In genomic region chr3:103126111-103126510, GRCh38 we compare ENCODE assay signal across 20 cellular contexts.
DNase-seq lines count a peak whose midpoint lies in the region; ATAC-seq, FAIRE-seq and TF ChIP-seq lines count a peak whose summit lies in the region.
"Had no signal": no experiment of that assay in that cellular context is flagged by ENCODE, and none has a peak within 500 bp of the region (broad histone marks: within the 10 kb centered on the region; RNA-seq: fewer than 3 reads in every experiment).

No MANE protein-coding gene starts in this region.

- POLR2A ChIA-PET in GM12878 (lab: Charles Lee) = no interaction called here

- no peak; a peak in 1 of 6 replicates for TF ChIP-seq CTCF in GM12878 (IDR thresholded peaks at IDR 0.05 in 2 of 3, conservative IDR thresholded peaks at IDR 0.05 in 1 of 3; ENCODE audit: control insufficient read depth in 2 of 3, extremely low read depth in 1 of 3, insufficient read depth in 1 of 3, low read depth in 3 of 3, low read length in 3 of 3)
- TF ChIP-seq CTCF in thyroid gland (IDR thresholded peaks at IDR 0.05) = no peak

- no peaks in the 10 kb centered on the region for H4K20me1 ChIP-seq in GM12878 (ENCODE audit: control insufficient read depth, insufficient read depth)

- H3K9ac ChIP-seq in GM12878 (ENCODE audit: control insufficient read depth, insufficient read depth, low read length) = no peak overlapping the region

- ATAC-seq in GM19438 (IDR thresholded peaks at IDR 0.05; ENCODE audit: low read depth, unreplicated experiment) (peak; percentile 43), HG03196 (IDR thresholded peaks at IDR 0.05; ENCODE audit: unreplicated experiment) (peak; percentile 52), GM12878 (peak; percentile 52)
- ATAC-seq: left lobe of liver, T-helper 17 cell had no signal

- no peak overlapping the region for H3K4me3 ChIP-seq in GM12878
- no peak overlapping the region for H3K4me3 ChIP-seq in thyroid gland (replicated peaks in 1 of 3)
- H3K4me3 ChIP-seq: thoracic aorta had no signal

- DNase-seq in ELR (ENCODE audit: low read depth) (peak; percentile 5), GM12878 (ENCODE audit: low read depth, low spot score) (peak; percentile 15), KBM-7 (no peak), anterior cingulate cortex (lab: John Stamatoyannopoulos, UW) (no peak), DMS53 treated with DMSO at 0.1 percent for 48 hours (lab: John Stamatoyannopoulos, UW; ENCODE audit: unreplicated experiment) (no peak), thyroid gland (no peak)
- DNase-seq: activated CD4-positive, alpha-beta T cell treated with anti-CD3 and anti-CD28 coated beads for 1 hour; activated T-cell treated with anti-CD3 and anti-CD28 coated beads, Interleukin-2, amount 50 U/mL, for 24 hours; DMS79; erythroblast; Kasumi-1; naive B cell; NCI-H1930; T-helper 17 cell had no signal

- H3K4me1 ChIP-seq in GM12878 (ENCODE audit: control insufficient read depth, insufficient read depth, low read length) (no peaks in the 10 kb centered on the region), thyroid gland (no peaks in the 10 kb centered on the region)

- RAD21 ChIA-PET in GM12878 (lab: Charles Lee; ENCODE audit: unreplicated experiment) = interaction anchor here (1.8 kb wide), 1 partner anchor 13 kb away, joined by 5 read pairs; no protein-coding TSS in a partner anchor

- H3K36me3 ChIP-seq in GM12878 (ENCODE audit: control insufficient read depth in 2 of 2, insufficient read depth in 2 of 2, low read length in 1 of 2) (no peaks in the 10 kb centered on the region), thyroid gland (no peaks in the 10 kb centered on the region)
- H3K36me3 ChIP-seq: thoracic aorta had no signal

- CTCF ChIA-PET in GM12878 (lab: Yijun Ruan, JAX) = interaction anchor here (0.7 to 1.3 kb wide), 3 partner anchors 21 to 1033 kb away, joined by 3 to 4 read pairs (median 3); no protein-coding TSS in a partner anchor

- no peaks in the 10 kb centered on the region for H3K79me2 ChIP-seq in GM12878 (ENCODE audit: control insufficient read depth, insufficient read depth, low read length)

- H3K27ac ChIP-seq in GM12878 (ENCODE audit: control insufficient read depth, insufficient read depth) (no peak overlapping the region), thyroid gland (no peak overlapping the region)
- H3K27ac ChIP-seq: RWPE1, thoracic aorta had no signal

- no peak for TF ChIP-seq EP300 in GM12878 (IDR thresholded peaks at IDR 0.05; ENCODE audit: borderline replicate concordance in 1 of 2, control insufficient read depth in 1 of 2, low read depth in 2 of 2, low read length in 2 of 2)

- no peak overlapping the region for H3K4me2 ChIP-seq in GM12878 (ENCODE audit: control insufficient read depth, insufficient read depth)

- H3K9me3 ChIP-seq in GM12878 (replicated peaks; ENCODE audit: control insufficient read depth, insufficient read depth, low read length) (no peaks in the 10 kb centered on the region), thyroid gland (no peaks in the 10 kb centered on the region)
- H3K9me3 ChIP-seq: thoracic aorta had no signal

- no peak for TF ChIP-seq RAD21 in GM12878 (IDR thresholded peaks at IDR 0.05; ENCODE audit: insufficient read depth, low read depth, low read length)

- H3K27me3 ChIP-seq in GM12878 (replicated peaks in 1 of 2; ENCODE audit: control insufficient read depth in 2 of 2, insufficient read depth in 2 of 2, low read length in 1 of 2) (no peaks in the 10 kb centered on the region), thyroid gland (no peaks in the 10 kb centered on the region)

- in situ Hi-C loops in GM12878 (cut with MboI) = no loop called here
- in situ Hi-C loops in KBM-7 (cut with MboI; ENCODE audit: low pct_unique_long_range_greater_than_20kb, low sequenced_read_pairs) = no loop called here

- no TSS peak for BruUV-seq in GM12878 (replicated peaks; lab: Mats Ljungman, UMichigan)

- H2AFZ ChIP-seq in GM12878 (ENCODE audit: control insufficient read depth, low read depth, low read length) = no peak overlapping the region

- no peak for TF ChIP-seq POLR2A in GM12878 (IDR thresholded peaks at IDR 0.05; ENCODE audit: low read depth, low read length)
- no peak for TF ChIP-seq POLR2A in thyroid gland (IDR thresholded peaks at IDR 0.05)

- SMC1A ChIA-PET in GM12878 (lab: Charles Lee; ENCODE audit: uncharacterized antibody, unreplicated experiment) = interaction anchor here (1.5 kb wide), 1 partner anchor 90 kb away, joined by 3 read pairs; no protein-coding TSS in a partner anchor

- 77% methylated on average over 1 of the region's 1 CpG for WGBS in GM12878 (ENCODE audit: insufficient coverage, insufficient replicate concordance, low lambda C conversion rate, missing lambda C conversion rate)
- WGBS in thyroid gland, 2 donors = 88 to 96% methylated on average over 1 of the region's 1 CpG

- FAIRE-seq in GM12878 (lab: Jason Lieb, UNC) = peak; percentile 23
- FAIRE-seq: colon had no signal

- intact Hi-C loops in GM12878 (cut with micrococcal nuclease; ENCODE audit: unreplicated experiment) = loop anchor here (5.0 kb wide), 1 partner anchor 91 kb away; no protein-coding TSS in a partner anchor
- intact Hi-C loops in thyroid gland (cut with DNase I) = no loop called here

TF ChIP-seq in GM12878, 131 proteins besides CTCF, POLR2A, EP300 and RAD21 (continues in another document):
- TF ChIP-seq SUPT20H (IDR thresholded peaks at IDR 0.05; ENCODE audit: borderline replicate concordance, control insufficient read depth, low read depth, low read length) (no peak), E2F4 (IDR thresholded peaks at IDR 0.05; ENCODE audit: low read depth, low read length) (no peak), SKIL (IDR thresholded peaks at IDR 0.05; ENCODE audit: low read depth, poor library complexity, severe bottlenecking) (no peak), MEF2B (IDR thresholded peaks at IDR 0.05; ENCODE audit: partially characterized antibody, poor library complexity, severe bottlenecking) (no peak), PML (IDR thresholded peaks at IDR 0.05; ENCODE audit: low read length) (no peak), SREBF1 (IDR thresholded peaks at IDR 0.05; ENCODE audit: low read length) (no peak), NR2F1 (conservative IDR thresholded peaks at IDR 0.05) (no peak), PRDM15 (CRISPR knock-in tag; IDR thresholded peaks at IDR 0.05) (no peak), IKZF1 (conservative IDR thresholded peaks at IDR 0.05) (no peak), ZNF384 (IDR thresholded peaks at IDR 0.05; ENCODE audit: borderline replicate concordance, low read depth, low read length) (no peak), KLF5 (IDR thresholded peaks at IDR 0.05; ENCODE audit: partially characterized antibody) (no peak), RFX5 (IDR thresholded peaks at IDR 0.05; ENCODE audit: low read depth, low read length) (no peak), NFIC (IDR thresholded peaks at IDR 0.05; ENCODE audit: low read depth, low read length) (no peak), TARDBP (IDR thresholded peaks at IDR 0.05; ENCODE audit: borderline replicate concordance) (no peak), RAD51 (IDR thresholded peaks at IDR 0.05) (no peak)

Comparison
In these comparisons a context has a peak if more than half of its experiments do, and no peak if none do; other contexts are left out.
1. DNase-seq: peak in ELR (single experiment) and GM12878 (single experiment); none in KBM-7 (single experiment), anterior cingulate cortex (0 of 58), DMS53 treated with DMSO at 0.1 percent for 48 hours (single experiment) and thyroid gland (0 of 2).
2. Peak in every context shown above with its lines, with median percentiles within 50 percentile points of each other: ATAC-seq.